In the genomic region with DNA sequence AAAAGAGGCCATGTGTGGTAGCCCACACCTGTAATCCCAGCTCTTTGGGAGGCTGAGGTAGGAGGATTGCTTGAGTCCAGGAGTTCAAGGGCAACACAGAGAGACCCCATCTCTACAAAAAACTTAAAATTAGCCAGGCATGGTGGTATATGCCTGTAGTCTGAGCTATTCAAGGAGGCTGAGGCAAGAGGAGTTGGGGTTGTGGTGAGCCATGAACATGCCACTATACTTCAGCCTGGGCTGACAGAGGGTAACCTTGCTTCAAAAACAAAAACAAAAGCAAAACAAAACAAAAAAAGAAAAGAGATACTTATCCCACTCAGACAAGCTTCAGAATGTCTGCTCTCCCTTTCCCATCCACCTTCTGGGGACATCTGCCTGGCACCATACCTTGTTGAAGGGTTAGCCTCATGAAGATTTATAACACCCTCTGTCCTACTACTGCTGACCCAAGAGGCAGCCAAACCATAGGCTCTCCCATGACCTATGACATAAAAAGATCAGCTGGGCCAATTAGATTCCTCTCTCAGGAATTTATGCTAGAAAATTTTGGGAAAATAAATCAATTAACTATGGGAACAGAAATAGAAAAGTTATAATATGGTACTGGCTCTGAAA, we compare ENCODE assay signal across 15 cellular contexts. TPM values are rescaled to one million over a fixed set of nuclear protein-coding genes. Genes with fewer than 3 reads are reported as not detected.
A peak's percentile ranks its signal among the peaks of the same experiment; 100 is the strongest.
DNase-seq lines count a peak whose midpoint lies in the region; ATAC-seq and TF ChIP-seq lines count a peak whose summit lies in the region.
"Had no signal": no experiment of that assay in that cellular context is flagged by ENCODE, and none has a peak within 500 bp of the region (broad histone marks: within the 10 kb centered on the region; RNA-seq: fewer than 3 reads in every experiment).

No MANE protein-coding gene starts in this region.

- H3K9me3 ChIP-seq in CD8-positive, alpha-beta memory T cell (ENCODE audit: low read length), result no peaks in the 10 kb centered on the region
- no peaks in the 10 kb centered on the region for H3K9me3 ChIP-seq in Panc1 (ENCODE audit: control insufficient read depth, insufficient read depth, low read depth, low read length)
- H3K9me3 ChIP-seq in osteoblast (ENCODE audit: low read depth, low read length), result no peaks in the 10 kb centered on the region

- H3K4me3 Mint-ChIP-seq in activated CD8-positive, alpha-beta T cell treated with anti-CD3 and anti-CD28 coated beads, Interleukin-2, amount 10 ng/mL, durations not matched to agents 7 days and 5 days, result no peak overlapping the region
- no peak overlapping the region for H3K4me3 Mint-ChIP-seq in activated CD8-positive, alpha-beta T cell treated with anti-CD3 and anti-CD28 coated beads for 36 hours
- H3K4me3 Mint-ChIP-seq in CD8-positive, alpha-beta memory T cell, result peak overlapping the region in 1 of 7 donors; percentile 40
- no peak overlapping the region for H3K4me3 Mint-ChIP-seq in glutamatergic neuron (ENCODE audit: unreplicated experiment)

- no peak overlapping the region for H3K4me3 ChIP-seq in CD8-positive, alpha-beta memory T cell (ENCODE audit: low read length)
- H3K4me3 ChIP-seq in Panc1 (ENCODE audit: low read depth in 2 of 2, low read length in 2 of 2) (no peak overlapping the region), osteoblast (ENCODE audit: insufficient read depth, low read length) (no peak overlapping the region)

- peaks cover 19% of the 10 kb centered on the region for H3K36me3 ChIP-seq in CD8-positive, alpha-beta memory T cell (ENCODE audit: insufficient read depth, low read length)
- H3K36me3 ChIP-seq in Panc1 (ENCODE audit: control insufficient read depth, insufficient read depth, low read length) (peaks cover 16% of the 10 kb centered on the region; the same call in 1 of the 2 replicates), osteoblast (ENCODE audit: insufficient read depth, low read length) (peaks cover 31% of the 10 kb centered on the region)

- H3K9me3 Mint-ChIP-seq in activated CD8-positive, alpha-beta T cell treated with anti-CD3 and anti-CD28 coated beads, Interleukin-2, amount 10 ng/mL, durations not matched to agents 7 days and 5 days (ENCODE audit: insufficient read depth), result no peaks in the 10 kb centered on the region
- H3K9me3 Mint-ChIP-seq in activated CD8-positive, alpha-beta T cell treated with anti-CD3 and anti-CD28 coated beads for 36 hours, result no peaks in the 10 kb centered on the region
- H3K9me3 Mint-ChIP-seq in CD8-positive, alpha-beta memory T cell, result no peaks in the 10 kb centered on the region
- H3K9me3 Mint-ChIP-seq in glutamatergic neuron (ENCODE audit: unreplicated experiment), result peaks cover 1% of the 10 kb centered on the region

- H3K4me2 ChIP-seq in osteoblast (ENCODE audit: insufficient read depth, low read length), result no peak overlapping the region

- H3K79me2 ChIP-seq in osteoblast (ENCODE audit: insufficient read depth, low read length), result peaks cover 38% of the 10 kb centered on the region

- H3K4me1 ChIP-seq in CD8-positive, alpha-beta memory T cell (ENCODE audit: insufficient read depth, low read length), result peaks cover 5% of the 10 kb centered on the region
- H3K4me1 ChIP-seq in Panc1 (ENCODE audit: control insufficient read depth, insufficient read depth, low read length) (no peaks in the 10 kb centered on the region), osteoblast (ENCODE audit: insufficient read depth, low read length) (no peaks in the 10 kb centered on the region)

- H3K27me3 ChIP-seq in CD8-positive, alpha-beta memory T cell (ENCODE audit: insufficient read depth, low read length, poor library complexity, severe bottlenecking), result no peaks in the 10 kb centered on the region
- H3K27me3 ChIP-seq in Panc1 (ENCODE audit: control insufficient read depth, insufficient read depth, low read length) (no peaks in the 10 kb centered on the region), osteoblast (ENCODE audit: insufficient read depth, low read length) (no peaks in the 10 kb centered on the region)

- ATAC-seq in activated CD8-positive, alpha-beta T cell treated with anti-CD3 and anti-CD28 coated beads, Interleukin-2, amount 10 ng/mL, durations not matched to agents 7 days and 5 days, result peak; percentile 42
- no peak for ATAC-seq in activated CD8-positive, alpha-beta T cell treated with anti-CD3 and anti-CD28 coated beads for 36 hours
- no peak for ATAC-seq in Panc1
- no peak for ATAC-seq in HG02642 (IDR thresholded peaks at IDR 0.05; ENCODE audit: poor library complexity, unreplicated experiment)

- CTCF ChIA-PET in activated CD8-positive, alpha-beta T cell treated with anti-CD3 and anti-CD28 coated beads, Interleukin-2, amount 10 ng/mL, durations not matched to agents 7 days and 5 days (lab: Charles Lee), result interaction anchor here (1.3 kb wide), 1 partner anchor 155 kb away, joined by 4 read pairs; no protein-coding TSS in a partner anchor
- CTCF ChIA-PET in activated CD8-positive, alpha-beta T cell treated with anti-CD3 and anti-CD28 coated beads for 36 hours (lab: Charles Lee), result interaction anchor here (1.3 kb wide), 1 partner anchor 12 kb away, joined by 3 read pairs; no protein-coding TSS in a partner anchor
- CTCF ChIA-PET in CD8-positive, alpha-beta memory T cell (lab: Charles Lee), result interaction anchor here (0.7 kb wide), 1 partner anchor 11 kb away, joined by 3 read pairs; no protein-coding TSS in a partner anchor
- CTCF ChIA-PET in Panc1 (lab: Charles Lee), result interaction anchor here (0.6 kb wide), 1 partner anchor 19 kb away, joined by 3 read pairs; no protein-coding TSS in a partner anchor

- in situ Hi-C loops in Panc1 (cut with HindIII; ENCODE audit: low pct_unique_long_range_greater_than_20kb, low sequenced_read_pairs), result no loop called here

- POLR2A ChIA-PET in activated CD8-positive, alpha-beta T cell treated with anti-CD3 and anti-CD28 coated beads, Interleukin-2, amount 10 ng/mL, durations not matched to agents 7 days and 5 days (lab: Charles Lee), result no interaction called here
- POLR2A ChIA-PET in activated CD8-positive, alpha-beta T cell treated with anti-CD3 and anti-CD28 coated beads for 36 hours (lab: Charles Lee), result interaction anchor here (2.0 kb wide), 1 partner anchor 14 kb away, joined by 9 read pairs; a partner anchor contains a TSS
- POLR2A ChIA-PET in CD8-positive, alpha-beta memory T cell (lab: Charles Lee), result interaction anchor here (1.0 kb wide), 1 partner anchor 21 kb away, joined by 3 read pairs; no protein-coding TSS in a partner anchor
- POLR2A ChIA-PET in Panc1 (lab: Charles Lee), result interaction anchor here (0.6 kb wide), 1 partner anchor 20 kb away, joined by 6 read pairs; no protein-coding TSS in a partner anchor

- no peak overlapping the region for H3K27ac ChIP-seq in CD8-positive, alpha-beta memory T cell (ENCODE audit: low read depth, low read length)
- H3K27ac ChIP-seq in Panc1 (ENCODE audit: low read length), result no peak overlapping the region
- peak overlapping the region; percentile 3 for H3K27ac ChIP-seq in osteoblast (ENCODE audit: low read depth, low read length)

- peaks cover 29% of the 10 kb centered on the region for H3K36me3 Mint-ChIP-seq in activated CD8-positive, alpha-beta T cell treated with anti-CD3 and anti-CD28 coated beads, Interleukin-2, amount 10 ng/mL, durations not matched to agents 7 days and 5 days (ENCODE audit: low read depth)
- H3K36me3 Mint-ChIP-seq in activated CD8-positive, alpha-beta T cell treated with anti-CD3 and anti-CD28 coated beads for 36 hours (ENCODE audit: low read depth), result peaks cover 22% of the 10 kb centered on the region
- H3K36me3 Mint-ChIP-seq in CD8-positive, alpha-beta memory T cell, result peaks cover 3 to 73% (median 14%) of the 10 kb centered on the region in 3 donors
- H3K36me3 Mint-ChIP-seq in glutamatergic neuron (ENCODE audit: unreplicated experiment), result no peaks in the 10 kb centered on the region

- peak overlapping the region; percentile 43 for H3K27ac Mint-ChIP-seq in activated CD8-positive, alpha-beta T cell treated with anti-CD3 and anti-CD28 coated beads, Interleukin-2, amount 10 ng/mL, durations not matched to agents 7 days and 5 days
- no peak overlapping the region for H3K27ac Mint-ChIP-seq in activated CD8-positive, alpha-beta T cell treated with anti-CD3 and anti-CD28 coated beads for 36 hours
- H3K27ac Mint-ChIP-seq in CD8-positive, alpha-beta memory T cell, result peak overlapping the region; percentile 14 to 52 (median 22)
- no peak overlapping the region for H3K27ac Mint-ChIP-seq in glutamatergic neuron (ENCODE audit: unreplicated experiment)

- H3K4me1 Mint-ChIP-seq in activated CD8-positive, alpha-beta T cell treated with anti-CD3 and anti-CD28 coated beads, Interleukin-2, amount 10 ng/mL, durations not matched to agents 7 days and 5 days (ENCODE audit: low read depth), result peaks cover 9% of the 10 kb centered on the region
- H3K4me1 Mint-ChIP-seq in activated CD8-positive, alpha-beta T cell treated with anti-CD3 and anti-CD28 coated beads for 36 hours (ENCODE audit: low read depth), result peaks cover 17% of the 10 kb centered on the region
- H3K4me1 Mint-ChIP-seq in CD8-positive, alpha-beta memory T cell, result peaks cover 22 to 35% (median 33%) of the 10 kb centered on the region in 3 donors
- no peaks in the 10 kb centered on the region for H3K4me1 Mint-ChIP-seq in glutamatergic neuron (ENCODE audit: low read depth, unreplicated experiment)

- intact Hi-C loops in activated CD8-positive, alpha-beta T cell treated with anti-CD3 and anti-CD28 coated beads for 36 hours (cut with micrococcal nuclease), result no loop called here
- intact Hi-C loops in Panc1 (cut with micrococcal nuclease; ENCODE audit: unreplicated experiment), result no loop called here

- TF ChIP-seq CTCF in activated CD8-positive, alpha-beta T cell treated with anti-CD3 and anti-CD28 coated beads for 36 hours (IDR thresholded peaks at IDR 0.05), result no peak
- TF ChIP-seq CTCF in Panc1 (IDR thresholded peaks at IDR 0.05), result no peak
- TF ChIP-seq CTCF in osteoblast (IDR thresholded peaks at IDR 0.05; ENCODE audit: extremely low read depth, low read depth, low read length), result no peak
- TF ChIP-seq CTCF in glutamatergic neuron (IDR thresholded peaks at IDR 0.05; ENCODE audit: partially characterized antibody, unreplicated experiment), result no peak

- BruUV-seq in Panc1 (replicated peaks; lab: Mats Ljungman, UMichigan), result TSS peak; percentile 27

- no peak for DNase-seq in activated CD8-positive, alpha-beta T cell treated with anti-CD3 and anti-CD28 coated beads, Interleukin-2, amount 10 ng/mL, durations not matched to agents 7 days and 5 days
- DNase-seq in activated CD8-positive, alpha-beta T cell treated with anti-CD3 and anti-CD28 coated beads for 36 hours, result no peak
- no peak for DNase-seq in CD8-positive, alpha-beta memory T cell
- DNase-seq in Panc1 (ENCODE audit: low read depth, low spot score) (no peak), osteoblast (ENCODE audit: insufficient read length, low spot score, missing footprints) (no peak), NCI-H146 (lab: John Stamatoyannopoulos, UW) (no peak), glutamatergic neuron (no peak)
- DNase-seq: C1 segment of cervical spinal cord; DMS53; HCEC 1CT; NCI-H2107; NCI-H345; NCI-H526 treated with DMSO at 0.1 percent for 48 hours; NK-92 treated with Interleukin-12 subunit alpha and Interleukin-12 subunit beta, amount 100 ng/mL, for 24 hours had no signal

- H4K20me1 ChIP-seq in osteoblast (ENCODE audit: insufficient read depth, low read length), result peaks cover 3% of the 10 kb centered on the region

- no peaks in the 10 kb centered on the region for H3K27me3 Mint-ChIP-seq in activated CD8-positive, alpha-beta T cell treated with anti-CD3 and anti-CD28 coated beads, Interleukin-2, amount 10 ng/mL, durations not matched to agents 7 days and 5 days (ENCODE audit: low read depth)
- no peaks in the 10 kb centered on the region for H3K27me3 Mint-ChIP-seq in activated CD8-positive, alpha-beta T cell treated with anti-CD3 and anti-CD28 coated beads for 36 hours
- no peaks in the 10 kb centered on the region for H3K27me3 Mint-ChIP-seq in CD8-positive, alpha-beta memory T cell
- H3K27me3 Mint-ChIP-seq in glutamatergic neuron (ENCODE audit: unreplicated experiment), result no peaks in the 10 kb centered on the region

- H2AFZ ChIP-seq in osteoblast (ENCODE audit: low read length), result no peak overlapping the region

RNA-seq across cellular contexts. Expression of a gene that starts 13.2 kb away (rescaled TPM):
- 10 to 100 TPM; 89.0 to 90.1 TPM for total RNA-seq in activated CD8-positive, alpha-beta T cell treated with anti-CD3 and anti-CD28 coated beads, Interleukin-2, amount 10 ng/mL, durations not matched to agents 7 days and 5 days
- total RNA-seq in activated CD8-positive, alpha-beta T cell treated with anti-CD3 and anti-CD28 coated beads for 36 hours, result 10 to 100 TPM; 57.9 to 60.8 TPM
- 100 to 1,000 TPM; 102 to 112 TPM for total RNA-seq in CD8-positive, alpha-beta memory T cell
- 148 TPM for polyA plus RNA-seq in CD8-positive, alpha-beta memory T cell
- 103 TPM for total RNA-seq in Panc1 (2021; ENCODE audit: unreplicated experiment)
- polyA plus RNA-seq in Panc1 (2012; ENCODE audit: insufficient read length), result 75.1 TPM
- total RNA-seq in osteoblast, result 86.0 and 87.6 TPM in 2 replicates
- 74.9 TPM for total RNA-seq in glutamatergic neuron (ENCODE audit: unreplicated experiment)

RNA-seq across cellular contexts. Expression of a gene that starts 57.1 kb away (rescaled TPM):
- 10 to 100 TPM; 42.7 to 48.2 TPM for total RNA-seq in activated CD8-positive, alpha-beta T cell treated with anti-CD3 and anti-CD28 coated beads, Interleukin-2, amount 10 ng/mL, durations not matched to agents 7 days and 5 days
- total RNA-seq in activated CD8-positive, alpha-beta T cell treated with anti-CD3 and anti-CD28 coated beads for 36 hours, result 10 to 100 TPM; 25.6 to 28.2 TPM
- total RNA-seq in CD8-positive, alpha-beta memory T cell, result 10 to 100 TPM; 42.9 to 44.4 TPM
- 101 TPM for polyA plus RNA-seq in CD8-positive, alpha-beta memory T cell
- total RNA-seq in Panc1 (2021; ENCODE audit: unreplicated experiment), result 30.3 TPM
- 23.0 TPM for polyA plus RNA-seq in Panc1 (2012; ENCODE audit: insufficient read length)
- 118 and 119 TPM in 2 replicates for total RNA-seq in osteoblast
- 19.8 TPM for total RNA-seq in glutamatergic neuron (ENCODE audit: unreplicated experiment)

Comparison
In these comparisons a context has a peak if more than half of its experiments do, and no peak if none do; other contexts are left out.
1. H3K27ac Mint-ChIP-seq: peak in activated CD8-positive, alpha-beta T cell treated with anti-CD3 and anti-CD28 coated beads, Interleukin-2, amount 10 ng/mL, durations not matched to agents 7 days and 5 days (single experiment) and CD8-positive, alpha-beta memory T cell (8 of 8); none in activated CD8-positive, alpha-beta T cell treated with anti-CD3 and anti-CD28 coated beads for 36 hours (single experiment) and glutamatergic neuron (single experiment).